ENCODE assay signal across 27 cellular contexts in the genomic region with DNA sequence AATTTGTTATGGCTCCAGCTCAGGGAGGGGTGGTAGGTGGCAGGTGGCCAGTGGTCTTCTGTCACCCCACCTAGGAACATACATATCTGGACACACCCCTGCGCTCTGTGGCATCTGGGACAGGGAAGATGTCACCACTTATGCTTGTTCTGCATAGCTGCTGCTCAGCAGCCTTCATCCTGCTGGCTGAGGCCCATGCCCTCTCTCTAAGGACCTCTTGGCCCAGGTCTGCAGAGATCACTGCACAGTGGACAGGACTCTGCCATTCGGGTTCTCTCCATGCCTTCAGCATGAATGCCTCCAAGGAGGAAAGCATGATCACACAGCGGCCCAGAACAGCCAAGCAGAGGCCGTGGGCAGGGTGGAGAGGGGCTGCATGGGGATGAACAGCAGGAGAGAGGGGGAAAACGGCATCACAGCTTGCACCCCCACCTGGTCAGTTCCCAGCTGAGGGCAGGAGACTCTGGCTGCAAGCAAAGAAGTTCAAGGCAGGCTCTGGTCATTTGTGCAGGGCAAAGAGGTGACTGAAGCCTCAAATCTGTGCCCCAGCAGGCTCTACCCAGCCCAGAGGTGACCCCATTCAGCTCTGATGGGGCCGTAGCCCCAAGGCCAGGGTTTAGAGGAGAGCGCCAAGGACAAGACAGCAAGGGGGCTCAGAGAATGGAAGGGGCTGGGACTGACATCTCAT. TPM values are rescaled to one million over a fixed set of nuclear protein-coding genes. Genes with fewer than 3 reads are reported as not detected.
DNase-seq lines count a peak whose midpoint lies in the region; ATAC-seq, FAIRE-seq and TF ChIP-seq lines count a peak whose summit lies in the region.
"Had no signal": no experiment of that assay in that cellular context is flagged by ENCODE, and none has a peak within 500 bp of the region (broad histone marks: within the 10 kb centered on the region; RNA-seq: fewer than 3 reads in every experiment).

No MANE protein-coding gene starts in this region.

- no peaks in the 10 kb centered on the region for H4K20me1 ChIP-seq in H9 (ENCODE audit: control insufficient read depth, insufficient read depth, insufficient read length)
- H4K20me1 ChIP-seq: BLaER1 treated with 17β-estradiol and CSF1 and Interleukin-3, amounts not matched to agents 10 nM and 100 nM had no signal

- no peak overlapping the region for H2AFZ ChIP-seq in H9 (ENCODE audit: low read length)

- DNase-seq in Right ventricle myocardium inferior (ENCODE audit: missing footprints) (no peak), right cardiac atrium (no peak), H9 (no peak), islet precursor cell (peak; percentile 32), HTR-8/SVneo (ENCODE audit: insufficient read length, low spot score) (no peak)
- DNase-seq: AML-193, DMS53, MV-4-11, NCI-H1105, NCI-H1436 treated with DMSO at 0.1 percent for 48 hours, NCI-H187 treated with DMSO at 0.1 percent for 48 hours, NCI-H524, NCI-H774 had no signal

- H3K14ac ChIP-seq in H9 (ENCODE audit: insufficient read depth, low read length): no peak overlapping the region

- TF ChIP-seq CTCF in H9 (conservative IDR thresholded peaks at IDR 0.05): no peak

- no peaks in the 10 kb centered on the region for H3K79me2 ChIP-seq in H9 (ENCODE audit: insufficient read depth, low read length)

- no peak for FAIRE-seq in HTR-8/SVneo (lab: Jason Lieb, UNC)
- FAIRE-seq: A204.1, D721Med, H54, K562, RCC 7860 had no signal

- H2BK20ac ChIP-seq in H9 (ENCODE audit: low read depth, low read length, poor library complexity, severe bottlenecking): no peak overlapping the region

- no peaks in the 10 kb centered on the region; a peak in 1 of 5 replicates for H3K9me3 Mint-ChIP-seq in H9
- no peaks in the 10 kb centered on the region for H3K9me3 Mint-ChIP-seq in stimulated activated memory B cell treated with anti-CD40 and anti-IgM and Interleukin-4, amounts not matched to agents 10 μg/mL and 1 μg/mL and 100 μg/mL, for 72 hours
- H3K9me3 Mint-ChIP-seq: CD4-positive, alpha-beta T cell had no signal

- no peak overlapping the region for H3K4me3 Mint-ChIP-seq in H9
- no peak overlapping the region for H3K4me3 Mint-ChIP-seq in stimulated activated memory B cell treated with anti-CD40 and anti-IgM and Interleukin-4, amounts not matched to agents 10 μg/mL and 1 μg/mL and 100 μg/mL, for 72 hours
- H3K4me3 Mint-ChIP-seq: CD4-positive, alpha-beta T cell had no signal

- no peak overlapping the region for H3K9ac ChIP-seq in H9 (ENCODE audit: extremely low read depth, insufficient read length, low read length)
- H3K9ac ChIP-seq: BLaER1 treated with 17β-estradiol and CSF1 and Interleukin-3, amounts not matched to agents 10 nM and 100 nM had no signal

- peaks cover 5% of the 10 kb centered on the region for H3K4me1 ChIP-seq in right cardiac atrium (ENCODE audit: control insufficient read depth, insufficient read depth, low read length)
- no peaks in the 10 kb centered on the region for H3K4me1 ChIP-seq in H9 (ENCODE audit: insufficient read depth, low read length)

- no peaks in the 10 kb centered on the region for H3K36me3 Mint-ChIP-seq in H9 (ENCODE audit: insufficient read depth in 1 of 3, low read depth in 3 of 3)
- no peaks in the 10 kb centered on the region for H3K36me3 Mint-ChIP-seq in stimulated activated memory B cell treated with anti-CD40 and anti-IgM and Interleukin-4, amounts not matched to agents 10 μg/mL and 1 μg/mL and 100 μg/mL, for 72 hours

- H4K5ac ChIP-seq in H9 (ENCODE audit: insufficient read length, low read depth, low read length): no peak overlapping the region

- H4K8ac ChIP-seq in H9 (replicated peaks; ENCODE audit: insufficient read length, low read depth, low read length): no peak overlapping the region

- no peaks in the 10 kb centered on the region for H3K23me2 ChIP-seq in H9 (ENCODE audit: insufficient read length, low read depth, low read length, poor library complexity, severe bottlenecking)

- no peak overlapping the region for H3K4me2 ChIP-seq in H9 (ENCODE audit: insufficient read depth, insufficient read length, low read length)
- H3K4me2 ChIP-seq: BLaER1 treated with 17β-estradiol and CSF1 and Interleukin-3, amounts not matched to agents 10 nM and 100 nM had no signal

- H2BK15ac ChIP-seq in H9 (ENCODE audit: low read depth, low read length): no peak overlapping the region

- intact Hi-C loops in Right ventricle myocardium inferior (cut with DNase I): no loop called here
- intact Hi-C loops in right cardiac atrium (cut with DNase I): no loop called here

- peak; percentile 56 for ATAC-seq in Right ventricle myocardium inferior
- no peak for ATAC-seq in right cardiac atrium
- ATAC-seq in stimulated activated memory B cell treated with anti-CD40 and anti-IgM and Interleukin-4, amounts not matched to agents 10 μg/mL and 1 μg/mL and 100 μg/mL, for 72 hours: peak; percentile 13
- no peak for ATAC-seq in HG02678 (IDR thresholded peaks at IDR 0.05; ENCODE audit: unreplicated experiment)
- ATAC-seq: K562 had no signal

- 0 out of 4 replicates have a peak, but pooled peaks cover 0 to 6% of the 10 kb centered on the region in 2 experiments for H3K4me1 Mint-ChIP-seq in H9
- peaks cover 9% of the 10 kb centered on the region for H3K4me1 Mint-ChIP-seq in stimulated activated memory B cell treated with anti-CD40 and anti-IgM and Interleukin-4, amounts not matched to agents 10 μg/mL and 1 μg/mL and 100 μg/mL, for 72 hours

- 71% methylated on average over 7 of the region's 7 CpGs for WGBS in right cardiac atrium
- no CpG with 5 or more reads among the region's 7 CpGs for WGBS in H9 (ENCODE audit: extremely low coverage, insufficient read length, low lambda C conversion rate)

- H3K27ac ChIP-seq in right cardiac atrium (ENCODE audit: low read length) (no peak overlapping the region), H9 (ENCODE audit: insufficient read length, low read depth, low read length) (no peak overlapping the region)

- peak overlapping the region in 2 of 3 experiments; percentile 28 to 62; a peak in 2 of 7 replicates for H3K27ac Mint-ChIP-seq in H9
- no peak overlapping the region for H3K27ac Mint-ChIP-seq in stimulated activated memory B cell treated with anti-CD40 and anti-IgM and Interleukin-4, amounts not matched to agents 10 μg/mL and 1 μg/mL and 100 μg/mL, for 72 hours
- H3K27ac Mint-ChIP-seq: CD4-positive, alpha-beta T cell had no signal

- no peak overlapping the region for H2BK5ac ChIP-seq in H9 (ENCODE audit: insufficient read length, low read length)

- H3K23ac ChIP-seq in H9 (ENCODE audit: insufficient read length, low read depth, low read length): no peak overlapping the region

- H3K27me3 ChIP-seq in right cardiac atrium (ENCODE audit: control insufficient read depth, insufficient read depth) (no peaks in the 10 kb centered on the region), H9 (ENCODE audit: insufficient read depth, low read length) (no peaks in the 10 kb centered on the region)

- H3K4me3 ChIP-seq in right cardiac atrium (ENCODE audit: low read length): no peak overlapping the region
- H3K4me3 ChIP-seq: BLaER1 treated with 17β-estradiol and CSF1 and Interleukin-3, amounts not matched to agents 10 nM and 100 nM; K562 had no signal

- no peak overlapping the region for H3K56ac ChIP-seq in H9 (ENCODE audit: insufficient read length, low read depth, low read length)

- no peak overlapping the region for H2BK120ac ChIP-seq in H9 (ENCODE audit: low read depth, low read length, poor library complexity, severe bottlenecking)

- no peak overlapping the region for H2BK12ac ChIP-seq in H9 (ENCODE audit: insufficient read length, low read depth, low read length)

- H3K4ac ChIP-seq in H9 (ENCODE audit: low read depth, low read length): no peak overlapping the region

- H3K79me1 ChIP-seq in H9 (ENCODE audit: insufficient read depth, low read depth, low read length, poor library complexity, severe bottlenecking): no peaks in the 10 kb centered on the region

- no peak overlapping the region for H3T11ph ChIP-seq in H9 (ENCODE audit: low read length)

- H3K18ac ChIP-seq in H9 (ENCODE audit: insufficient read length, low read depth, low read length): no peak overlapping the region

- no peak overlapping the region for H2AK5ac ChIP-seq in H9 (ENCODE audit: insufficient read length, low read length)

- no peak overlapping the region for H4K91ac ChIP-seq in H9 (ENCODE audit: insufficient read length, low read depth, low read length)

- no peaks in the 10 kb centered on the region for H3K9me3 ChIP-seq in right cardiac atrium (ENCODE audit: control insufficient read depth, low read length)
- H3K9me3 ChIP-seq in H9 (ENCODE audit: control insufficient read depth, low read depth, low read length): no peaks in the 10 kb centered on the region

- H3K27me3 Mint-ChIP-seq in H9 (ENCODE audit: low read depth): peaks cover 4% of the 10 kb centered on the region; the same call in 1 of the 2 replicates
- no peaks in the 10 kb centered on the region for H3K27me3 Mint-ChIP-seq in stimulated activated memory B cell treated with anti-CD40 and anti-IgM and Interleukin-4, amounts not matched to agents 10 μg/mL and 1 μg/mL and 100 μg/mL, for 72 hours
- H3K27me3 Mint-ChIP-seq: CD4-positive, alpha-beta T cell had no signal

RNA-seq across cellular contexts. Expression of a gene that starts 47.8 kb away (rescaled TPM):
- total RNA-seq in Right ventricle myocardium inferior (0.27 TPM), right cardiac atrium (1 to 10 TPM; 1.8 to 4.3 (median 2.7) TPM), H9 (2021) (0.20 TPM in 1 of 2 replicates, not detected in the other)
- polyA plus RNA-seq in right cardiac atrium: 2.2 TPM
- total RNA-seq: G401, HT1080, LHCN-M2, MCF 10A, SK-MEL-5 had no signal

Comparison
In these comparisons a context has a peak if more than half of its experiments do, and no peak if none do; other contexts are left out.
1. ATAC-seq: peak in Right ventricle myocardium inferior (single experiment) and stimulated activated memory B cell treated with anti-CD40 and anti-IgM and Interleukin-4, amounts not matched to agents 10 μg/mL and 1 μg/mL and 100 μg/mL, for 72 hours (single experiment); none in right cardiac atrium (0 of 2) and HG02678 (single experiment).